ENCODE assay signal across 19 cellular contexts in genomic region chr6:6824381-6824780, GRCh38.
A peak's percentile ranks its signal among the peaks of the same experiment; 100 is the strongest.
DNase-seq lines count a peak whose midpoint lies in the region; ATAC-seq, FAIRE-seq and TF ChIP-seq lines count a peak whose summit lies in the region.
"Had no signal": no experiment of that assay in that cellular context is flagged by ENCODE, and none has a peak within 500 bp of the region (broad histone marks: within the 10 kb centered on the region; RNA-seq: fewer than 3 reads in every experiment).

No MANE protein-coding gene starts in this region.

- 95% methylated on average over 6 of the region's 6 CpGs; no CpG with 5 or more reads in 1 of the 2 experiments for WGBS in H1 (ENCODE audit: extremely low coverage in 1 of 2, insufficient coverage in 1 of 2, insufficient read length in 1 of 2, insufficient replicate concordance in 2 of 2, low coverage in 1 of 2, low lambda C conversion rate in 2 of 2, missing lambda C conversion rate in 1 of 2), 2 experiments
- WGBS in liver, result 91% methylated on average over 6 of the region's 6 CpGs

- TF ChIP-seq CTCF in HCT116 (IDR thresholded peaks at IDR 0.05 in 2 of 3, conservative IDR thresholded peaks at IDR 0.05 in 1 of 3; ENCODE audit: borderline replicate concordance in 1 of 3, insufficient read depth in 1 of 3, low read depth in 2 of 3, low read length in 2 of 3) (no peak), H1 (IDR thresholded peaks at IDR 0.05; ENCODE audit: control extremely low read depth in 1 of 3, insufficient read depth in 1 of 3, low read depth in 1 of 3, low read length in 3 of 3) (no peak), liver (IDR thresholded peaks at IDR 0.05; ENCODE audit: low read depth, low read length, missing input control) (no peak)

- no peak for FAIRE-seq in H1 (lab: Jason Lieb, UNC)
- FAIRE-seq: A549, GM12891, HTR-8/SVneo had no signal

- peak overlapping the region; percentile 65; the same call in 1 of the 2 replicates for H2BK15ac ChIP-seq in H1 (ENCODE audit: low read length)

- peak overlapping the region in 1 of 2 experiments; percentile 38; a peak in 1 of 4 replicates for H3K4me3 ChIP-seq in HCT116 (replicated peaks in 1 of 2; ENCODE audit: low read depth in 1 of 2, low read length in 2 of 2)
- H3K4me3 ChIP-seq in H1 (ENCODE audit: extremely low read depth in 1 of 4, insufficient read depth in 2 of 4, low read depth in 3 of 4, low read length in 4 of 4), result no peak overlapping the region
- no peak overlapping the region for H3K4me3 ChIP-seq in liver (ENCODE audit: low read depth in 1 of 3, low read length in 3 of 3)
- no peak overlapping the region for H3K4me3 ChIP-seq in skin epidermis
- H3K4me3 ChIP-seq: A549, MG63 had no signal

- no peak overlapping the region for H4K8ac ChIP-seq in H1 (ENCODE audit: extremely low read depth, insufficient read depth, low read length)

- H3K27ac ChIP-seq in HCT116 (ENCODE audit: low read depth, low read length) (peak overlapping the region; percentile 69; the same call in 1 of the 2 replicates), H1 (ENCODE audit: low read depth, low read length) (no peak overlapping the region), liver (ENCODE audit: low read depth in 1 of 2, low read length in 2 of 2) (peak overlapping the region; percentile 47 to 77), skin epidermis (peak overlapping the region in 15 of 21 experiments; percentile 11 to 83 (median 56))
- H3K27ac ChIP-seq: A549 had no signal

- peak overlapping the region; percentile 76 for H2AK5ac ChIP-seq in H1 (ENCODE audit: low read depth, low read length)

- no peak overlapping the region for H3K23ac ChIP-seq in H1 (ENCODE audit: insufficient read length)

- peaks cover 57 to 76% of the 10 kb centered on the region in 2 experiments for H3K4me1 ChIP-seq in HCT116 (ENCODE audit: control insufficient read depth in 1 of 2, insufficient read depth in 2 of 2, low read length in 2 of 2)
- peaks cover 2 to 16% (median 6%) of the 10 kb centered on the region in 4 experiments; a peak in 6 of 7 replicates for H3K4me1 ChIP-seq in H1 (replicated peaks in 1 of 4; ENCODE audit: control insufficient read depth in 3 of 4, insufficient read depth in 4 of 4, low read length in 3 of 4)
- H3K4me1 ChIP-seq in liver (ENCODE audit: control insufficient read depth in 4 of 4, insufficient read depth in 4 of 4, low read length in 3 of 4), result peaks cover 6 to 24% (median 14%) of the 10 kb centered on the region in 4 donors
- H3K4me1 ChIP-seq: A549 had no signal

- TF ChIP-seq POLR2A in HCT116 (IDR thresholded peaks at IDR 0.05; ENCODE audit: borderline replicate concordance, extremely low read depth, insufficient read depth, insufficient read length) (no peak), H1 (IDR thresholded peaks at IDR 0.05; ENCODE audit: control extremely low read depth in 1 of 2, low read depth in 2 of 2, low read length in 2 of 2) (no peak)

- peak overlapping the region; percentile 73 for H3K4me2 ChIP-seq in HCT116 (ENCODE audit: low read length)
- H3K4me2 ChIP-seq in H1 (ENCODE audit: insufficient read depth in 1 of 2, low read depth in 2 of 2, low read length in 2 of 2), result no peak overlapping the region
- H3K4me2 ChIP-seq: A549, SK-N-SH had no signal

- H2AFZ ChIP-seq in HCT116 (ENCODE audit: low read depth, low read length, poor library complexity, severe bottlenecking) (no peak overlapping the region), H1 (ENCODE audit: low read length) (no peak overlapping the region)

- no peaks in the 10 kb centered on the region for H4K20me1 ChIP-seq in HCT116 (ENCODE audit: insufficient read depth)
- H4K20me1 ChIP-seq in H1 (replicated peaks in 1 of 2; ENCODE audit: control insufficient read depth in 1 of 2, insufficient read depth in 2 of 2, low read length in 2 of 2), result no peaks in the 10 kb centered on the region

- H3K9ac ChIP-seq in HCT116 (ENCODE audit: low read length) (peak overlapping the region; percentile 59), H1 (replicated peaks in 1 of 4; ENCODE audit: extremely low read depth in 1 of 4, low read depth in 3 of 4, low read length in 3 of 4) (no peak overlapping the region), liver (ENCODE audit: low read depth in 1 of 2, low read length in 2 of 2) (no peak overlapping the region)
- H3K9ac ChIP-seq: SK-N-SH had no signal

- no peak overlapping the region for H4K5ac ChIP-seq in H1 (ENCODE audit: insufficient read length, low read depth, low read length)

- H3K18ac ChIP-seq in H1 (ENCODE audit: extremely low read depth, low read length), result no peak overlapping the region

- H3K79me2 ChIP-seq in HCT116 (ENCODE audit: insufficient read depth, low read length) (no peaks in the 10 kb centered on the region), H1 (ENCODE audit: control insufficient read depth in 1 of 2, insufficient read depth in 2 of 2, low read length in 2 of 2) (no peaks in the 10 kb centered on the region)

- no peaks in the 10 kb centered on the region for H3K9me2 ChIP-seq in HCT116 (ENCODE audit: insufficient read depth)
- H3K9me2 ChIP-seq: SK-N-SH had no signal

- BruUV-seq in HCT116 (replicated peaks; lab: Mats Ljungman, UMichigan), result no TSS peak

- peak overlapping the region; percentile 70 for H4K91ac ChIP-seq in H1 (replicated peaks; ENCODE audit: insufficient read length, low read length)

- RAD21 ChIA-PET in HCT116 (lab: Charles Lee; ENCODE audit: low non-redundant PET in 1 of 2, low total read pairs in 2 of 2, uncharacterized antibody in 2 of 2, unreplicated experiment in 2 of 2), result interaction anchor here (0.6 to 1.5 kb wide), 3 partner anchors 34 to 65 kb away, joined by 3 read pairs; no protein-coding TSS in a partner anchor

- H3K4ac ChIP-seq in H1 (replicated peaks; ENCODE audit: insufficient read length, low read depth, low read length), result peak overlapping the region; percentile 91

- intact Hi-C loops in HCT116 (cut with micrococcal nuclease), result no loop called here

- H3K9me3 ChIP-seq in HCT116 (ENCODE audit: control insufficient read depth in 1 of 2, insufficient read depth in 1 of 2, low read depth in 1 of 2, low read length in 2 of 2), result no peaks in the 10 kb centered on the region
- H3K9me3 ChIP-seq in H1 (ENCODE audit: insufficient read depth in 2 of 2, low read depth in 1 of 2, low read length in 1 of 2), result no peaks in the 10 kb centered on the region
- H3K9me3 ChIP-seq in liver (ENCODE audit: control insufficient read depth in 4 of 4, low read length in 3 of 4), result no peaks in the 10 kb centered on the region
- H3K9me3 ChIP-seq: A549, MG63, SK-N-SH had no signal

- H3K14ac ChIP-seq in H1 (ENCODE audit: insufficient read length), result no peak overlapping the region

- peak overlapping the region; percentile 31; the same call in 1 of the 2 replicates for H2BK5ac ChIP-seq in H1 (ENCODE audit: low read depth, low read length)

- H2BK12ac ChIP-seq in H1 (ENCODE audit: low read depth, low read length), result peak overlapping the region; percentile 46; the same call in 1 of the 2 replicates

- ATAC-seq in HCT116, result no peak
- ATAC-seq: A549; CD8-positive, alpha-beta T cell had no signal

- H3K79me1 ChIP-seq in H1 (ENCODE audit: low read depth, low read length), result no peaks in the 10 kb centered on the region

- TF ChIP-seq RAD21 in HCT116 (IDR thresholded peaks at IDR 0.05; ENCODE audit: low read depth), result no peak
- no peak for TF ChIP-seq RAD21 in H1 (IDR thresholded peaks at IDR 0.05 in 1 of 2, conservative IDR thresholded peaks at IDR 0.05 in 1 of 2; ENCODE audit: low read depth in 2 of 2, low read length in 2 of 2)
- no peak for TF ChIP-seq RAD21 in liver (IDR thresholded peaks at IDR 0.05)

- CTCF ChIA-PET in HCT116 (lab: Charles Lee) (no interaction called here), H1 (lab: Charles Lee; ENCODE audit: partially characterized antibody) (interaction anchor here (1.1 to 1.3 kb wide), 5 partner anchors 17 to 282 kb away, joined by 3 to 6 read pairs (median 3); no protein-coding TSS in a partner anchor)

- no peak overlapping the region for H2BK120ac ChIP-seq in H1 (replicated peaks; ENCODE audit: low read depth, low read length)

- H3K23me2 ChIP-seq in H1 (ENCODE audit: low read depth, low read length), result peaks cover 4% of the 10 kb centered on the region; the same call in 1 of the 2 replicates

- no peak overlapping the region for H3K56ac ChIP-seq in H1 (replicated peaks; ENCODE audit: insufficient read length, low read depth, low read length)

- DNase-seq in HCT116 (ENCODE audit: low read depth, low spot score) (no peak), H1 (ENCODE audit: low read depth in 1 of 2, low spot score in 2 of 2) (no peak), epidermal melanocyte (ENCODE audit: insufficient read length, low spot score) (no peak), islet precursor cell (no peak)
- no peak for DNase-seq in activated T-cell treated with anti-CD3 and anti-CD28 coated beads, Interleukin-2, amount 50 U/mL, for 48 hours
- DNase-seq: CD8-positive, alpha-beta T cell; H7; Karpas-422; MG63; NCI-H1048; NCI-H1436; NCI-H446; NCI-H526 treated with DMSO at 0.1 percent for 48 hours; SK-N-SH had no signal

- POLR2A ChIA-PET in HCT116 (lab: Charles Lee), result interaction anchor here (0.8 to 3.1 kb wide), 5 partner anchors 11 to 57 kb away, joined by 3 to 20 read pairs (median 4); no protein-coding TSS in a partner anchor
- POLR2A ChIA-PET in H1 (lab: Charles Lee; ENCODE audit: partially characterized antibody), result no interaction called here

- H3K36me3 ChIP-seq in HCT116 (ENCODE audit: control insufficient read depth in 1 of 2, insufficient read depth in 2 of 2, low read length in 2 of 2) (no peaks in the 10 kb centered on the region), H1 (ENCODE audit: control insufficient read depth in 2 of 4, insufficient read depth in 4 of 4, low read length in 3 of 4) (no peaks in the 10 kb centered on the region), liver (ENCODE audit: control insufficient read depth in 4 of 4, insufficient read depth in 3 of 4, low read depth in 1 of 4, low read length in 3 of 4) (no peaks in the 10 kb centered on the region)
- H3K36me3 ChIP-seq: MG63 had no signal

- H3K27me3 ChIP-seq in HCT116 (ENCODE audit: insufficient read depth, low read length), result no peaks in the 10 kb centered on the region
- no peaks in the 10 kb centered on the region for H3K27me3 ChIP-seq in H1 (replicated peaks in 1 of 4; ENCODE audit: control insufficient read depth in 3 of 4, extremely low read depth in 1 of 4, insufficient read depth in 3 of 4, low read length in 3 of 4)
- H3K27me3 ChIP-seq in liver (ENCODE audit: control insufficient read depth in 4 of 4, insufficient read depth in 4 of 4, low read length in 3 of 4), result no peaks in the 10 kb centered on the region

- TF ChIP-seq EP300 in H1 (IDR thresholded peaks at IDR 0.05; ENCODE audit: borderline replicate concordance in 1 of 2, low read depth in 2 of 2, low read length in 2 of 2), result no peak

- H2BK20ac ChIP-seq in H1 (ENCODE audit: low read length), result no peak overlapping the region

TF ChIP-seq in HCT116, 20 proteins besides CTCF, POLR2A, EP300 and RAD21 (continues in another document):
- TF ChIP-seq TCF7L2 (IDR thresholded peaks at IDR 0.05; ENCODE audit: borderline replicate concordance, extremely low read depth, insufficient read depth, insufficient read length), result no peak

TF ChIP-seq in H1, 55 proteins besides CTCF, POLR2A, EP300 and RAD21 (continues in another document):
- TF ChIP-seq HDAC6 (IDR thresholded peaks at IDR 0.05; ENCODE audit: low read depth, low read length), result no peak
- TF ChIP-seq BCL11A (IDR thresholded peaks at IDR 0.05; ENCODE audit: low read depth in 2 of 2, low read length in 2 of 2), result no peak

TF ChIP-seq in liver, 16 proteins besides CTCF, POLR2A, EP300 and RAD21:
- no peak for TF ChIP-seq TAF1 (conservative IDR thresholded peaks at IDR 0.05)
TF ChIP-seq in liver: peak in this region for 0.

Comparison
In these comparisons a context has a peak if more than half of its experiments do, and no peak if none do; other contexts are left out.
1. Of the 16 proteins assayed by ChIP-seq in both H1 and HCT116: peak only in H1: none; only in HCT116: POLR2AphosphoS5; in both: none; in neither: 15.